Comparison of ENCODE assay signal across 8 cellular contexts in genomic region chr1:32107742-32108661, GRCh38. TPM values are rescaled to one million over a fixed set of nuclear protein-coding genes. Genes with fewer than 3 reads are reported as not detected.
DNase-seq lines count a peak whose midpoint lies in the region; ATAC-seq and TF ChIP-seq lines count a peak whose summit lies in the region.

Gene KPNA6, plus strand, starts transcription at chr1:32108056. Its CDS starts 75 bp downstream, at chr1:32108131.

- intact Hi-C loops in A673 (cut with micrococcal nuclease; ENCODE audit: unreplicated experiment), result loop anchor here (2.0 kb wide), 1 partner anchor 35 kb away; the partner anchor contains the start of gene TMEM39B
- intact Hi-C loops in spleen (cut with DNase I; ENCODE audit: low total_unique reads), result no loop called here

- H3K27me3 ChIP-seq in A673 (replicated peaks; ENCODE audit: insufficient read depth, low read depth, low read length, poor library complexity), result no peaks in the 10 kb centered on the region
- no peaks in the 10 kb centered on the region for H3K27me3 ChIP-seq in spleen (replicated peaks in 1 of 7)

- peak in 1 of 3 donors; percentile 15 for TF ChIP-seq POLR2A in spleen (IDR thresholded peaks at IDR 0.05)

- H3K36me3 ChIP-seq in A673 (ENCODE audit: insufficient read depth, low read length, poor library complexity, severe bottlenecking), result no peaks in the 10 kb centered on the region
- H3K36me3 ChIP-seq in spleen, result peaks cover 0 to 8% (median 0%) of the 10 kb centered on the region in 6 donors

- DNase-seq in A673 (ENCODE audit: low spot score) (peak; percentile 97), NCI-H446 (lab: John Stamatoyannopoulos, UW) (peak; percentile 89 to 94), caudate nucleus (lab: John Stamatoyannopoulos, UW) (peak; percentile 35 to 95 (median 82)), inferior parietal cortex (ENCODE audit: extremely low spot score) (peak; percentile 98), spleen (peak; percentile 94)
- DNase-seq in activated CD4-positive, CD25-positive, alpha-beta regulatory T cell (lab: John Stamatoyannopoulos, UW), result peak; percentile 68 to 82 (median 72)

- no TSS peak for BruUV-seq in A673 (replicated peaks; lab: Mats Ljungman, UMichigan)

- ATAC-seq in GM18867 (IDR thresholded peaks at IDR 0.05; ENCODE audit: unreplicated experiment), result peak; percentile 63
- peak; percentile 73 for ATAC-seq in HG03196 (IDR thresholded peaks at IDR 0.05; ENCODE audit: unreplicated experiment)

- H3K27ac ChIP-seq in A673 (ENCODE audit: low read depth, low read length, poor library complexity, severe bottlenecking), result peak within 1 kb of the TSS; percentile 89
- H3K27ac ChIP-seq in caudate nucleus (ENCODE audit: low read depth, low read length), result peak within 1 kb of the TSS; percentile 82
- peak within 1 kb of the TSS; percentile 86 to 97 (median 93) for H3K27ac ChIP-seq in spleen

- peaks cover 8% of the 10 kb centered on the region for H3K4me1 ChIP-seq in A673 (ENCODE audit: insufficient read depth, low read length, poor library complexity, severe bottlenecking)
- H3K4me1 ChIP-seq in spleen, result peaks cover 26 to 66% (median 51%) of the 10 kb centered on the region in 6 donors

- 0 to 1% (median 0%) methylated on average over 30 to 45 of the region's 45 CpGs for WGBS in spleen, 5 donors

- TF ChIP-seq CTCF in A673 (conservative IDR thresholded peaks at IDR 0.05; ENCODE audit: low read depth, low read length), result no peak
- TF ChIP-seq CTCF in spleen (IDR thresholded peaks at IDR 0.05 in 8 of 11, conservative IDR thresholded peaks at IDR 0.05 in 3 of 11), result peak in 2 of 11 experiments; percentile 9 to 12

- H3K4me3 ChIP-seq in A673 (ENCODE audit: low read depth, low read length, poor library complexity, severe bottlenecking) (peak within 1 kb of the TSS; percentile 70), spleen (peak within 1 kb of the TSS; percentile 83 to 99 (median 93))

- no peaks in the 10 kb centered on the region for H3K9me3 ChIP-seq in A673 (ENCODE audit: low read depth, low read length, poor library complexity, severe bottlenecking)
- H3K9me3 ChIP-seq in spleen, result no peaks in the 10 kb centered on the region

- POLR2A ChIA-PET in A673 (lab: Charles Lee; ENCODE audit: low non-redundant PET), result interaction anchor here (0.6 kb wide), 1 partner anchor 20 kb away, joined by 6 read pairs; no protein-coding TSS in a partner anchor

- CTCF ChIA-PET in A673 (lab: Charles Lee), result interaction anchor here (0.5 to 2.0 kb wide), 4 partner anchors 10 to 346 kb away, joined by 3 to 8 read pairs (median 4); partner anchors contain the start of gene TMEM39B

RNA-seq across cellular contexts. Expression of gene KPNA6, which starts in this region (rescaled TPM):
- total RNA-seq in A673 (2021) (96.8 and 97.4 TPM in 2 replicates), spleen (10 to 100 TPM; 37.0 to 57.1 (median 50.2) TPM)
- 1 to 10 TPM; 3.5 to 6.7 (median 4.0) TPM for polyA plus RNA-seq in spleen

Comparison
In these comparisons a context has a peak if more than half of its experiments do, and no peak if none do; other contexts are left out.
1. Peak in every context shown above with its lines: DNase-seq, ATAC-seq, H3K4me3 ChIP-seq and H3K27ac ChIP-seq.